In genomic region chr22:21096878-21097277, GRCh38 we compare ENCODE assay signal across 20 cellular contexts. TPM values are rescaled to one million over a fixed set of nuclear protein-coding genes. Genes with fewer than 3 reads are reported as not detected.
"Had no signal": no experiment of that assay in that cellular context is flagged by ENCODE, and none has a peak within 500 bp of the region (broad histone marks: within the 10 kb centered on the region; RNA-seq: fewer than 3 reads in every experiment).

No MANE protein-coding gene starts in this region.

RNA-seq across cellular contexts. Expression of gene LRRC74B, which starts 51.1 kb away (rescaled TPM):
- total RNA-seq: natural killer cell treated with Interleukin-12 subunit alpha and Interleukin-12 subunit beta and Interleukin-15 and Interleukin-18, amount 100 ng/mL, for 72 hours; neural crest cell; occipital lobe; omental fat pad; osteoblast; osteocyte; pancreas; posterior vena cava; pulmonary artery endothelial cell; renal cortical epithelial cell; right atrium auricular region; right cardiac atrium; right lobe of liver; sciatic nerve; sigmoid colon; skeletal muscle tissue; smooth muscle cell; spleen had no signal
- polyA plus RNA-seq: naive thymus-derived CD8-positive, alpha-beta T cell; neural cell; right cardiac atrium; smooth muscle cell had no signal
